Comparison of ENCODE assay signal across 28 cellular contexts in genomic region chr15:89787946-89788345, GRCh38. TPM values are rescaled to one million over a fixed set of nuclear protein-coding genes. Genes with fewer than 3 reads are reported as not detected.
DNase-seq lines count a peak whose midpoint lies in the region; ATAC-seq, FAIRE-seq and TF ChIP-seq lines count a peak whose summit lies in the region.
"Had no signal": no experiment of that assay in that cellular context is flagged by ENCODE, and none has a peak within 500 bp of the region (broad histone marks: within the 10 kb centered on the region; RNA-seq: fewer than 3 reads in every experiment).

No MANE protein-coding gene starts in this region.

- peaks cover 4% of the 10 kb centered on the region for H3K9me3 Mint-ChIP-seq in endothelial cell (ENCODE audit: unreplicated experiment)
- H3K9me3 Mint-ChIP-seq: HFFc6 had no signal

- H3K36me3 Mint-ChIP-seq in endothelial cell (ENCODE audit: low read depth, unreplicated experiment) = peaks cover 47% of the 10 kb centered on the region
- H3K36me3 Mint-ChIP-seq: CD8-positive, alpha-beta memory T cell had no signal

- H3K9me3 ChIP-seq in SK-N-SH (peaks cover 12% of the 10 kb centered on the region; the same call in 1 of the 2 replicates), HepG2 (ENCODE audit: low read length) (no peaks in the 10 kb centered on the region), right lobe of liver (no peaks in the 10 kb centered on the region)
- H3K9me3 ChIP-seq: BE2C had no signal

- peaks cover 0 to 14% of the 10 kb centered on the region in 2 experiments for H3K36me3 ChIP-seq in SK-N-SH (replicated peaks in 1 of 2; ENCODE audit: control insufficient read depth in 1 of 2, insufficient read depth in 2 of 2, low read length in 1 of 2)
- H3K36me3 ChIP-seq in HepG2 (replicated peaks in 1 of 2; ENCODE audit: control insufficient read depth in 1 of 2, insufficient read depth in 2 of 2, low read length in 2 of 2) = peaks cover 17 to 57% of the 10 kb centered on the region in 2 experiments
- H3K36me3 ChIP-seq in right lobe of liver = peaks cover 3 to 63% (median 34%) of the 10 kb centered on the region in 4 donors
- H3K36me3 ChIP-seq: BE2C had no signal

- H3K27ac Mint-ChIP-seq in endothelial cell (ENCODE audit: unreplicated experiment) = no peak overlapping the region
- H3K27ac Mint-ChIP-seq: CD14-positive monocyte; CD4-positive, alpha-beta T cell; CD8-positive, alpha-beta memory T cell; GM23338; H9; HFFc6 had no signal

- no peak overlapping the region for H2AFZ ChIP-seq in SK-N-SH (ENCODE audit: low read depth)
- no peak overlapping the region for H2AFZ ChIP-seq in HepG2 (ENCODE audit: low read length)
- H2AFZ ChIP-seq: GM23338 had no signal

- H3K27ac ChIP-seq in SK-N-SH (ENCODE audit: low read depth in 2 of 2, low read length in 1 of 2) = no peak overlapping the region
- H3K27ac ChIP-seq in HepG2 (ENCODE audit: extremely low read length, insufficient read depth, low read length) = no peak overlapping the region
- no peak overlapping the region for H3K27ac ChIP-seq in right lobe of liver
- H3K27ac ChIP-seq: 22Rv1; BLaER1 treated with 17β-estradiol and CSF1 and Interleukin-3, amounts not matched to agents 10 nM and 100 nM had no signal

- peaks cover 5% of the 10 kb centered on the region for H3K27me3 Mint-ChIP-seq in endothelial cell (ENCODE audit: unreplicated experiment)

- intact Hi-C loops in HepG2 (cut with micrococcal nuclease; ENCODE audit: unreplicated experiment) = no loop called here
- intact Hi-C loops in right lobe of liver (cut with DNase I) = no loop called here
- intact Hi-C loops in Right ventricle myocardium inferior (cut with DNase I) = no loop called here

- no peaks in the 10 kb centered on the region for H3K9me2 ChIP-seq in SK-N-SH

- TF ChIP-seq RAD21 in SK-N-SH (IDR thresholded peaks at IDR 0.05; ENCODE audit: low read length) (no peak), HepG2 (CRISPR knock-in tag; IDR thresholded peaks at IDR 0.05) (no peak)

- WGBS in SK-N-SH (ENCODE audit: low lambda C conversion rate) = 85% methylated on average over 3 of the region's 3 CpGs
- 96% methylated on average over 3 of the region's 3 CpGs for WGBS in HepG2 (ENCODE audit: low lambda C conversion rate)
- WGBS in right lobe of liver (ENCODE audit: insufficient coverage, low coverage, low lambda C conversion rate, missing lambda C conversion rate) = 79% methylated on average over 2 of the region's 3 CpGs

- FAIRE-seq in HepG2 (lab: Jason Lieb, UNC) = no peak
- FAIRE-seq: A204.1, D721Med, GM12878, GM19239 had no signal

- no peak for DNase-seq in SK-N-SH
- no peak for DNase-seq in HepG2 (ENCODE audit: low spot score)
- DNase-seq in right lobe of liver = no peak
- DNase-seq in endothelial cell (ENCODE audit: low spot score) = no peak
- DNase-seq in Right ventricle myocardium inferior (ENCODE audit: missing footprints) = no peak
- DNase-seq: ACHN; AML-193; BE2C; CD4-positive, alpha-beta T cell; CD8-positive, alpha-beta memory T cell; DMS 273 treated with DMSO at 0.1 percent for 48 hours; DMS79; EL; GDM1; H9; HFFc6 had no signal

- no peak overlapping the region for H3K9ac ChIP-seq in SK-N-SH
- no peak overlapping the region for H3K9ac ChIP-seq in HepG2 (ENCODE audit: insufficient read depth, low read depth, low read length)
- H3K9ac ChIP-seq: BLaER1 treated with 17β-estradiol and CSF1 and Interleukin-3, amounts not matched to agents 10 nM and 100 nM had no signal

- H3K4me1 ChIP-seq in SK-N-SH (ENCODE audit: control insufficient read depth in 1 of 2, insufficient read depth in 2 of 2, low read depth in 1 of 2, low read length in 1 of 2) = no peaks in the 10 kb centered on the region; a peak in 1 of 4 replicates
- H3K4me1 ChIP-seq in HepG2 (ENCODE audit: insufficient read depth, low read length) = peaks cover 39% of the 10 kb centered on the region
- peaks cover 0 to 30% (median 12%) of the 10 kb centered on the region in 4 donors for H3K4me1 ChIP-seq in right lobe of liver

- H3K27me3 ChIP-seq in SK-N-SH (ENCODE audit: insufficient read depth) (no peaks in the 10 kb centered on the region), HepG2 (ENCODE audit: control insufficient read depth in 1 of 2, insufficient read depth in 2 of 2, low read length in 2 of 2) (no peaks in the 10 kb centered on the region), right lobe of liver (no peaks in the 10 kb centered on the region)
- H3K27me3 ChIP-seq: BE2C; BLaER1 treated with 17β-estradiol and CSF1 and Interleukin-3, amounts not matched to agents 10 nM and 100 nM had no signal

- H3K4me3 ChIP-seq in SK-N-SH (ENCODE audit: low read depth in 2 of 2, low read length in 1 of 2) (no peak overlapping the region), HepG2 (replicated peaks in 1 of 3; ENCODE audit: insufficient read depth in 1 of 3, low read depth in 2 of 3, low read length in 3 of 3) (no peak overlapping the region), right lobe of liver (no peak overlapping the region)
- H3K4me3 ChIP-seq: BLaER1 treated with 17β-estradiol and CSF1 and Interleukin-3, amounts not matched to agents 10 nM and 100 nM; GM12878; GM23338 had no signal

- TF ChIP-seq EP300 in SK-N-SH (IDR thresholded peaks at IDR 0.05; ENCODE audit: borderline replicate concordance in 1 of 2, low read depth in 1 of 2, low read length in 1 of 2) (no peak), HepG2 (IDR thresholded peaks at IDR 0.05; ENCODE audit: low read depth in 2 of 2, low read length in 2 of 2) (no peak), HepG2 (CRISPR knock-in tag; IDR thresholded peaks at IDR 0.05; ENCODE audit: borderline replicate concordance) (no peak)

- no peak for ATAC-seq in SK-N-SH treated with all-trans-retinoic acid at 6 μM for 48 hours
- ATAC-seq in HepG2 = no peak
- no peak for ATAC-seq in right lobe of liver
- ATAC-seq in HG03439 (IDR thresholded peaks at IDR 0.05; ENCODE audit: unreplicated experiment) = no peak
- ATAC-seq in Right ventricle myocardium inferior = no peak
- ATAC-seq: GM12878, GM23338, HCT116 had no signal

- TF ChIP-seq CTCF in SK-N-SH (IDR thresholded peaks at IDR 0.05) (no peak), HepG2 (CRISPR knock-in tag; IDR thresholded peaks at IDR 0.05) (no peak), right lobe of liver (IDR thresholded peaks at IDR 0.05) (no peak), endothelial cell (IDR thresholded peaks at IDR 0.05; ENCODE audit: unreplicated experiment) (no peak)

- no peaks in the 10 kb centered on the region for H4K20me1 ChIP-seq in SK-N-SH (ENCODE audit: insufficient read depth)
- no peaks in the 10 kb centered on the region; the same call in 1 of the 2 replicates for H4K20me1 ChIP-seq in HepG2 (ENCODE audit: insufficient read depth, low read length)
- H4K20me1 ChIP-seq: BLaER1 treated with 17β-estradiol and CSF1 and Interleukin-3, amounts not matched to agents 10 nM and 100 nM had no signal

- in situ Hi-C loops in HepG2 (cut with HindIII; ENCODE audit: extremely low pct_ligation_motif_present, low pct_unique_long_range_greater_than_20kb) = no loop called here

- CTCF ChIA-PET in SK-N-SH (lab: Yijun Ruan, JAX) = interaction anchor here (0.6 to 1.6 kb wide), 3 partner anchors 10 to 88 kb away, joined by 3 to 6 read pairs (median 3); no protein-coding TSS in a partner anchor
- CTCF ChIA-PET in HepG2 (lab: Yijun Ruan, JAX; ENCODE audit: low intra/inter-chr PET ratio, low total read pairs) = no interaction called here

- peaks cover 7% of the 10 kb centered on the region for H3F3A ChIP-seq in SK-N-SH (replicated peaks; ENCODE audit: insufficient read depth)

- H3K79me2 ChIP-seq in SK-N-SH (ENCODE audit: insufficient read depth) (no peaks in the 10 kb centered on the region), HepG2 (ENCODE audit: insufficient read depth, low read length) (no peaks in the 10 kb centered on the region)

- peak overlapping the region; percentile 79 for H3K4me3 Mint-ChIP-seq in endothelial cell (ENCODE audit: unreplicated experiment)
- H3K4me3 Mint-ChIP-seq: CD14-positive monocyte; CD4-positive, alpha-beta T cell; CD8-positive, alpha-beta memory T cell; GM23338; H9; HFFc6 had no signal

- H3K4me1 Mint-ChIP-seq in endothelial cell (ENCODE audit: unreplicated experiment) = no peaks in the 10 kb centered on the region
- H3K4me1 Mint-ChIP-seq: CD8-positive, alpha-beta memory T cell had no signal

- BruUV-seq in HepG2 (replicated peaks; lab: Mats Ljungman, UMichigan) = no TSS peak

- H3K4me2 ChIP-seq in SK-N-SH (no peak overlapping the region), HepG2 (ENCODE audit: low read depth, low read length) (no peak overlapping the region)
- H3K4me2 ChIP-seq: BLaER1 treated with 17β-estradiol and CSF1 and Interleukin-3, amounts not matched to agents 10 nM and 100 nM; GM23338 had no signal

- TF ChIP-seq POLR2A in HepG2 (IDR thresholded peaks at IDR 0.05; ENCODE audit: insufficient read depth in 1 of 2, low read depth in 2 of 2, low read length in 2 of 2) = no peak
- no peak for TF ChIP-seq POLR2A in right lobe of liver (IDR thresholded peaks at IDR 0.05)

- POLR2A ChIA-PET in SK-N-SH (lab: Yijun Ruan, JAX) = no interaction called here
- POLR2A ChIA-PET in HepG2 (lab: Yijun Ruan, JAX) = no interaction called here

RNA-seq across cellular contexts. Expression of gene MESP2, which starts 11.8 kb away (rescaled TPM):
- polyA plus RNA-seq in SK-N-SH (2012; rRNA removed) (0.21 and 0.31 TPM in 2 replicates), HepG2 (2011; rRNA removed) (not detected in 2 replicates)
- polyA plus RNA-seq in SK-N-SH (2012; cell fraction: cytosol; rRNA removed) = 0.14 and 0.43 TPM in 2 replicates
- 0.19 and 0.32 TPM in 2 replicates for polyA plus RNA-seq in SK-N-SH (2012; cell fraction: nucleus; rRNA removed)
- total RNA-seq in HepG2 (2016; rRNA removed; fragmentation: Illumina TruSeq; extraction: Trizol) (not detected in 2 replicates), right lobe of liver (under 1 TPM in 1 of 6 experiments, not detected in 5; 0.12 TPM), endothelial cell (ENCODE audit: unreplicated experiment) (0.33 TPM), Right ventricle myocardium inferior (0.51 TPM)
- total RNA-seq in HepG2 (2016; cell fraction: cytosol; rRNA removed; fragmentation: Illumina TruSeq; extraction: Trizol; ENCODE audit: low read depth) = not detected in 2 replicates
- total RNA-seq in HepG2 (2016; cell fraction: insoluble cytoplasmic fraction; rRNA removed; fragmentation: Illumina TruSeq; extraction: Trizol) = 0.13 TPM in 1 of 2 replicates, not detected in the other
- total RNA-seq in HepG2 (2016; cell fraction: membrane; rRNA removed; fragmentation: Illumina TruSeq; extraction: Trizol) = not detected in 2 replicates
- not detected in 2 replicates for total RNA-seq in HepG2 (2016; cell fraction: nucleus; rRNA removed; fragmentation: Illumina TruSeq; extraction: Trizol)
- not detected in 2 replicates for polyA plus RNA-seq in HepG2 (2011; cell fraction: cytosol; rRNA removed)
- not detected in 2 replicates for polyA plus RNA-seq in HepG2 (2011; cell fraction: nucleus; rRNA removed)
- not detected in 2 replicates for polyA plus RNA-seq in HepG2 (2012)
- not detected in 2 replicates for polyA plus RNA-seq in HepG2 (2016; cell fraction: cytosol; fragmentation: Illumina TruSeq; extraction: Trizol; ENCODE audit: low read depth)
- not detected in 2 replicates for polyA plus RNA-seq in HepG2 (2016; cell fraction: insoluble cytoplasmic fraction; fragmentation: Illumina TruSeq; extraction: Trizol; ENCODE audit: low read depth)
- polyA plus RNA-seq in HepG2 (2016; cell fraction: membrane; fragmentation: Illumina TruSeq; extraction: Trizol; ENCODE audit: low read depth) = not detected in 2 replicates
- not detected in 2 replicates for polyA plus RNA-seq in HepG2 (2016; cell fraction: nucleus; fragmentation: Illumina TruSeq; extraction: Trizol; ENCODE audit: insufficient read depth, low read depth)
- polyA minus RNA-seq in HepG2 (2011; rRNA and poly(A)+ RNA removed; ENCODE audit: low replicate concordance) = not detected in 2 replicates
- not detected in 2 replicates for polyA minus RNA-seq in HepG2 (2011; cell fraction: cytosol; rRNA and poly(A)+ RNA removed)
- polyA minus RNA-seq in HepG2 (2011; cell fraction: nucleus; rRNA and poly(A)+ RNA removed) = not detected in 2 replicates
- total RNA-seq: CD4-positive, alpha-beta T cell; CD8-positive, alpha-beta memory T cell; GM12878; H4 had no signal
- polyA plus RNA-seq: CD8-positive, alpha-beta memory T cell had no signal

RNA-seq across cellular contexts. Expression of gene ANPEP, which starts 26.7 kb away (rescaled TPM):
- 25.8 and 51.0 TPM in 2 replicates for polyA plus RNA-seq in SK-N-SH (2012; rRNA removed)
- polyA plus RNA-seq in SK-N-SH (2012; cell fraction: cytosol; rRNA removed) = 16.3 and 22.6 TPM in 2 replicates
- 59.5 and 61.6 TPM in 2 replicates for polyA plus RNA-seq in SK-N-SH (2012; cell fraction: nucleus; rRNA removed)
- total RNA-seq in HepG2 (2016; rRNA removed; fragmentation: Illumina TruSeq; extraction: Trizol) = 34.6 and 60.4 TPM in 2 replicates
- total RNA-seq in HepG2 (2016; cell fraction: cytosol; rRNA removed; fragmentation: Illumina TruSeq; extraction: Trizol; ENCODE audit: low read depth) = 15.6 and 16.8 TPM in 2 replicates
- 26.1 and 65.2 TPM in 2 replicates for total RNA-seq in HepG2 (2016; cell fraction: insoluble cytoplasmic fraction; rRNA removed; fragmentation: Illumina TruSeq; extraction: Trizol)
- total RNA-seq in HepG2 (2016; cell fraction: membrane; rRNA removed; fragmentation: Illumina TruSeq; extraction: Trizol) = 26.0 and 27.7 TPM in 2 replicates
- 86.6 and 113 TPM in 2 replicates for total RNA-seq in HepG2 (2016; cell fraction: nucleus; rRNA removed; fragmentation: Illumina TruSeq; extraction: Trizol)
- polyA plus RNA-seq in HepG2 (2011; rRNA removed) = 91.6 and 133 TPM in 2 replicates
- 71.6 and 76.1 TPM in 2 replicates for polyA plus RNA-seq in HepG2 (2011; cell fraction: cytosol; rRNA removed)
- polyA plus RNA-seq in HepG2 (2011; cell fraction: nucleus; rRNA removed) = 264 and 286 TPM in 2 replicates
- polyA plus RNA-seq in HepG2 (2012) = 157 and 182 TPM in 2 replicates
- polyA plus RNA-seq in HepG2 (2016; cell fraction: cytosol; fragmentation: Illumina TruSeq; extraction: Trizol; ENCODE audit: low read depth) = 14.0 and 14.9 TPM in 2 replicates
- 44.3 and 62.9 TPM in 2 replicates for polyA plus RNA-seq in HepG2 (2016; cell fraction: insoluble cytoplasmic fraction; fragmentation: Illumina TruSeq; extraction: Trizol; ENCODE audit: low read depth)
- polyA plus RNA-seq in HepG2 (2016; cell fraction: membrane; fragmentation: Illumina TruSeq; extraction: Trizol; ENCODE audit: low read depth) = 31.7 and 35.7 TPM in 2 replicates
- polyA plus RNA-seq in HepG2 (2016; cell fraction: nucleus; fragmentation: Illumina TruSeq; extraction: Trizol; ENCODE audit: insufficient read depth, low read depth) = 327 and 338 TPM in 2 replicates
- polyA minus RNA-seq in HepG2 (2011; rRNA and poly(A)+ RNA removed; ENCODE audit: low replicate concordance) = 0.07 and 103 TPM in 2 replicates
- 60.8 and 79.8 TPM in 2 replicates for polyA minus RNA-seq in HepG2 (2011; cell fraction: cytosol; rRNA and poly(A)+ RNA removed)
- 44.8 and 60.0 TPM in 2 replicates for polyA minus RNA-seq in HepG2 (2011; cell fraction: nucleus; rRNA and poly(A)+ RNA removed)
- 100 to 1,000 TPM; 204 to 386 (median 363) TPM for total RNA-seq in right lobe of liver
- total RNA-seq in endothelial cell (ENCODE audit: unreplicated experiment) = 203 TPM
- total RNA-seq in Right ventricle myocardium inferior = 9.4 TPM
- polyA plus RNA-seq: CD8-positive, alpha-beta memory T cell had no signal

RNA-seq across cellular contexts. Expression of gene MESP1, which starts 36.9 kb away (rescaled TPM):
- polyA plus RNA-seq in SK-N-SH (2012; rRNA removed) (0.52 and 0.74 TPM in 2 replicates), HepG2 (2011; rRNA removed) (not detected in 2 replicates)
- 0.35 and 0.51 TPM in 2 replicates for polyA plus RNA-seq in SK-N-SH (2012; cell fraction: cytosol; rRNA removed)
- 0.32 and 0.90 TPM in 2 replicates for polyA plus RNA-seq in SK-N-SH (2012; cell fraction: nucleus; rRNA removed)
- total RNA-seq in HepG2 (2016; rRNA removed; fragmentation: Illumina TruSeq; extraction: Trizol) (not detected in 2 replicates), right lobe of liver (1 to 10 TPM in 5 of 6 experiments, under 1 TPM in 1; 0.86 to 3.0 (median 2.1) TPM), endothelial cell (ENCODE audit: unreplicated experiment) (not detected), Right ventricle myocardium inferior (7.4 TPM)
- total RNA-seq in HepG2 (2016; cell fraction: cytosol; rRNA removed; fragmentation: Illumina TruSeq; extraction: Trizol; ENCODE audit: low read depth) = 0.09 TPM in 1 of 2 replicates, not detected in the other
- total RNA-seq in HepG2 (2016; cell fraction: insoluble cytoplasmic fraction; rRNA removed; fragmentation: Illumina TruSeq; extraction: Trizol) = not detected in 2 replicates
- not detected in 2 replicates for total RNA-seq in HepG2 (2016; cell fraction: membrane; rRNA removed; fragmentation: Illumina TruSeq; extraction: Trizol)
- not detected in 2 replicates for total RNA-seq in HepG2 (2016; cell fraction: nucleus; rRNA removed; fragmentation: Illumina TruSeq; extraction: Trizol)
- polyA plus RNA-seq in HepG2 (2011; cell fraction: cytosol; rRNA removed) = not detected in 2 replicates
- polyA plus RNA-seq in HepG2 (2011; cell fraction: nucleus; rRNA removed) = not detected in 2 replicates
- polyA plus RNA-seq in HepG2 (2012) = not detected in 2 replicates
- polyA plus RNA-seq in HepG2 (2016; cell fraction: cytosol; fragmentation: Illumina TruSeq; extraction: Trizol; ENCODE audit: low read depth) = 0.09 TPM in 1 of 2 replicates, not detected in the other
- not detected in 2 replicates for polyA plus RNA-seq in HepG2 (2016; cell fraction: insoluble cytoplasmic fraction; fragmentation: Illumina TruSeq; extraction: Trizol; ENCODE audit: low read depth)
- not detected in 2 replicates for polyA plus RNA-seq in HepG2 (2016; cell fraction: membrane; fragmentation: Illumina TruSeq; extraction: Trizol; ENCODE audit: low read depth)
- not detected in 2 replicates for polyA plus RNA-seq in HepG2 (2016; cell fraction: nucleus; fragmentation: Illumina TruSeq; extraction: Trizol; ENCODE audit: insufficient read depth, low read depth)
- polyA minus RNA-seq in HepG2 (2011; rRNA and poly(A)+ RNA removed; ENCODE audit: low replicate concordance) = 1.7 TPM in 1 of 2 replicates, not detected in the other
- polyA minus RNA-seq in HepG2 (2011; cell fraction: cytosol; rRNA and poly(A)+ RNA removed) = 1.3 TPM in 1 of 2 replicates, not detected in the other
- 0.26 TPM in 1 of 2 replicates, not detected in the other for polyA minus RNA-seq in HepG2 (2011; cell fraction: nucleus; rRNA and poly(A)+ RNA removed)
- total RNA-seq: H4, H9 had no signal
